ENCODE assay signal across 17 cellular contexts in genomic region chr12:46480724-46481123, GRCh38.
"Had no signal": no experiment of that assay in that cellular context is flagged by ENCODE, and none has a peak within 500 bp of the region (broad histone marks: within the 10 kb centered on the region; RNA-seq: fewer than 3 reads in every experiment).

No MANE protein-coding gene starts in this region.

- H3K4me1 ChIP-seq: colonic mucosa, psoas muscle had no signal

- H3K27me3 ChIP-seq: colonic mucosa, foreskin keratinocyte, right lobe of liver, testis, tibial nerve, upper lobe of right lung had no signal

- ATAC-seq: foreskin keratinocyte; naive thymus-derived CD4-positive, alpha-beta T cell; psoas muscle; right lobe of liver; stimulated activated naive B cell treated with anti-CD40 and anti-IgM and Interleukin-4, amounts not matched to agents 10 μg/mL and 1 μg/mL and 100 μg/mL, for 72 hours; stimulated activated naive CD8-positive, alpha-beta T cell treated with anti-CD3 and anti-CD28 coated beads, Interleukin-15, amount 100 ng/mL, for 72 hours; upper lobe of right lung had no signal

- DNase-seq: colonic mucosa; effector CD4-positive, alpha-beta T cell; endodermal cell; foreskin keratinocyte; naive thymus-derived CD4-positive, alpha-beta T cell; nephron progenitor cell; psoas muscle; retina; right lobe of liver; stimulated activated CD4-positive, alpha-beta T cell treated with anti-CD3 and anti-CD28 coated beads, Interleukin-2, amount 100 ng/mL, for 24 hours; stimulated activated CD4-positive, alpha-beta T cell treated with anti-CD3 and anti-CD28 coated beads, Interleukin-4, amount 100 ng/mL, for 4 hours; stimulated activated naive B cell treated with anti-CD40 and anti-IgM and Interleukin-4, amounts not matched to agents 10 μg/mL and 1 μg/mL and 100 μg/mL, for 72 hours; stimulated activated naive CD8-positive, alpha-beta T cell treated with anti-CD3 and anti-CD28 coated beads, Interleukin-15, amount 100 ng/mL, for 72 hours; testis; upper lobe of right lung had no signal

- H3K4me3 ChIP-seq: colonic mucosa, psoas muscle, right lobe of liver, skin epidermis, testis, tibial nerve, upper lobe of right lung had no signal

- H3K27ac Mint-ChIP-seq: endodermal cell; nephron progenitor cell; stimulated activated naive B cell treated with anti-CD40 and anti-IgM and Interleukin-4, amounts not matched to agents 10 μg/mL and 1 μg/mL and 100 μg/mL, for 72 hours had no signal

- H3K9me3 ChIP-seq: colonic mucosa, psoas muscle, right lobe of liver, testis, tibial nerve, upper lobe of right lung had no signal

- H3K36me3 ChIP-seq: colonic mucosa, right lobe of liver, tibial nerve, upper lobe of right lung had no signal

- H3K9me3 Mint-ChIP-seq: endodermal cell; nephron progenitor cell; stimulated activated naive B cell treated with anti-CD40 and anti-IgM and Interleukin-4, amounts not matched to agents 10 μg/mL and 1 μg/mL and 100 μg/mL, for 72 hours had no signal

- H3K27ac ChIP-seq: colonic mucosa, foreskin keratinocyte, psoas muscle, right lobe of liver, testis, tibial nerve, upper lobe of right lung had no signal

- H3K27me3 Mint-ChIP-seq: naive thymus-derived CD4-positive, alpha-beta T cell; stimulated activated naive B cell treated with anti-CD40 and anti-IgM and Interleukin-4, amounts not matched to agents 10 μg/mL and 1 μg/mL and 100 μg/mL, for 72 hours; stimulated activated naive CD8-positive, alpha-beta T cell treated with anti-CD3 and anti-CD28 coated beads, Interleukin-15, amount 100 ng/mL, for 72 hours had no signal

- H3K4me3 Mint-ChIP-seq: endodermal cell; naive thymus-derived CD4-positive, alpha-beta T cell; nephron progenitor cell; stimulated activated naive B cell treated with anti-CD40 and anti-IgM and Interleukin-4, amounts not matched to agents 10 μg/mL and 1 μg/mL and 100 μg/mL, for 72 hours; stimulated activated naive CD8-positive, alpha-beta T cell treated with anti-CD3 and anti-CD28 coated beads, Interleukin-15, amount 100 ng/mL, for 72 hours had no signal
